Comparison of ENCODE assay signal across 15 cellular contexts in the genomic region with DNA sequence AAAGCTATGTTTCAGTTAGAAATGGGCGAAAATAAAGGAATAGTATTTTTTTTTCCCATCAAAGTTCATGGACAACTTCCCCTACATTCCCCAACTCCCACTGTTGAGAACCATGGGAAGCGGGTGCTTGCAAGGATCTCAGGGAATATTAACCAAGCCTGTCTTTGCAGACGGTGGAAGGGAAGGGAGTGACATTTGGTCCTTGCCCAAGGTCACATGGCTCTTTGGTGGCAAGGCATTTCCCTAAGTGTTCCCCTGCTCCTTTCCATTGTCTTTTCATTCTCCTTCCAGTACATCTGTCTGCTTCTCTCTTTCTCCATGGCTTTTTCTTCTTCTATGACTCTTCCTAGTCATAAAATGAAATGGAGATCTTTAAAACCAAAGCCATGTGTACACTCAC. TPM values are rescaled to one million over a fixed set of nuclear protein-coding genes. Genes with fewer than 3 reads are reported as not detected.
DNase-seq lines count a peak whose midpoint lies in the region; ATAC-seq, FAIRE-seq and TF ChIP-seq lines count a peak whose summit lies in the region.
"Had no signal": no experiment of that assay in that cellular context is flagged by ENCODE, and none has a peak within 500 bp of the region (broad histone marks: within the 10 kb centered on the region; RNA-seq: fewer than 3 reads in every experiment).

No MANE protein-coding gene starts in this region.

- H3K4me3 Mint-ChIP-seq in MCF 10A (ENCODE audit: unreplicated experiment), result peak overlapping the region; percentile 7

- intact Hi-C loops in MCF 10A (cut with micrococcal nuclease), result no loop called here
- intact Hi-C loops in mammary epithelial cell (cut with micrococcal nuclease), result loop anchor here (5.0 kb wide), 1 partner anchor 146 kb away; no protein-coding TSS in a partner anchor
- intact Hi-C loops in right lobe of liver (cut with DNase I), result no loop called here

- CTCF ChIA-PET in MCF 10A (lab: Yijun Ruan, JAX) (interaction anchor here (1.3 to 6.8 kb wide), 3 partner anchors 14 to 782 kb away, joined by 3 to 242 read pairs (median 101); no protein-coding TSS in a partner anchor), mammary epithelial cell (lab: Charles Lee; ENCODE audit: low non-redundant PET) (no interaction called here)

- TF ChIP-seq POLR2A in right lobe of liver (IDR thresholded peaks at IDR 0.05), result no peak
- TF ChIP-seq POLR2A in GM12891 (IDR thresholded peaks at IDR 0.05; ENCODE audit: low read depth, low read length), result no peak

- H3K4me2 ChIP-seq in mammary epithelial cell (ENCODE audit: insufficient read depth, low read depth, low read length), result no peak overlapping the region
- H3K4me2 ChIP-seq: KMS-11 had no signal

- H3K4me1 Mint-ChIP-seq in MCF 10A (ENCODE audit: insufficient read depth, unreplicated experiment), result peaks cover 12% of the 10 kb centered on the region

- no peaks in the 10 kb centered on the region for H3K9me3 Mint-ChIP-seq in MCF 10A (ENCODE audit: unreplicated experiment)

- H3K9me3 ChIP-seq in mammary epithelial cell (replicated peaks; ENCODE audit: insufficient read depth, low read length), result no peaks in the 10 kb centered on the region
- H3K9me3 ChIP-seq in right lobe of liver, result no peaks in the 10 kb centered on the region

- H3K27me3 ChIP-seq in mammary epithelial cell (ENCODE audit: insufficient read depth, low read length), result no peaks in the 10 kb centered on the region
- no peaks in the 10 kb centered on the region for H3K27me3 ChIP-seq in right lobe of liver

- ATAC-seq in right lobe of liver, result peak in 1 of 4 donors; percentile 6
- no peak for ATAC-seq in HG02588 (IDR thresholded peaks at IDR 0.05; ENCODE audit: unreplicated experiment)
- ATAC-seq: GM12878, SK-N-SH treated with all-trans-retinoic acid at 6 μM for 48 hours had no signal

- no peak for TF ChIP-seq CTCF in MCF 10A (IDR thresholded peaks at IDR 0.05; ENCODE audit: unreplicated experiment)
- TF ChIP-seq CTCF in mammary epithelial cell (conservative IDR thresholded peaks at IDR 0.05 in 1 of 2, IDR thresholded peaks at IDR 0.05 in 1 of 2; ENCODE audit: extremely low read depth in 1 of 2, insufficient read depth in 1 of 2, low read depth in 1 of 2, low read length in 2 of 2), result no peak
- no peak for TF ChIP-seq CTCF in VCaP (conservative IDR thresholded peaks at IDR 0.05)
- no peak for TF ChIP-seq CTCF in right lobe of liver (IDR thresholded peaks at IDR 0.05)

- no peak overlapping the region for H2AFZ ChIP-seq in mammary epithelial cell (ENCODE audit: low read depth, low read length)

- H3K4me3 ChIP-seq in mammary epithelial cell (replicated peaks in 1 of 3; ENCODE audit: insufficient read depth in 1 of 3, low read depth in 2 of 3, low read length in 3 of 3), result no peak overlapping the region
- H3K4me3 ChIP-seq in right lobe of liver, result no peak overlapping the region
- H3K4me3 ChIP-seq: GM12878 had no signal

- POLR2A ChIA-PET in MCF 10A (lab: Yijun Ruan, JAX), result interaction anchor here (0.6 to 1.5 kb wide), 2 partner anchors 151 to 231 kb away, joined by 3 to 5 read pairs; no protein-coding TSS in a partner anchor

- dilution Hi-C loops in mammary epithelial cell (cut with HindIII; ENCODE audit: low sequenced_read_pairs), result loop anchor here (10.0 to 25.0 kb wide), 2 partner anchors 221 to 553 kb away; no protein-coding TSS in a partner anchor

- no peak overlapping the region for H3K9ac ChIP-seq in mammary epithelial cell (ENCODE audit: insufficient read depth, low read length)
- H3K9ac ChIP-seq: KMS-11 had no signal

- BruUV-seq in MCF 10A (replicated peaks; lab: Mats Ljungman, UMichigan) (no TSS peak), mammary epithelial cell (replicated peaks; lab: Mats Ljungman, UMichigan) (no TSS peak)

- DNase-seq in MCF 10A (ENCODE audit: unreplicated experiment), result no peak
- no peak for DNase-seq in mammary epithelial cell
- DNase-seq in right lobe of liver, result no peak
- no peak for DNase-seq in kidney glomerular epithelial cell (lab: John Stamatoyannopoulos, UW)
- no peak for DNase-seq in GM12891 (ENCODE audit: insufficient read length, low spot score)
- no peak for DNase-seq in DMS53 (lab: John Stamatoyannopoulos, UW)
- DNase-seq: 8988T, NCI-H187 treated with DMSO at 0.1 percent for 48 hours, NCI-H524 treated with DMSO at 0.1 percent for 48 hours had no signal

- no peaks in the 10 kb centered on the region for H3K79me2 ChIP-seq in mammary epithelial cell (ENCODE audit: insufficient read depth, low read length)

- H3K27me3 Mint-ChIP-seq in MCF 10A (ENCODE audit: insufficient read depth, unreplicated experiment), result no peaks in the 10 kb centered on the region

- H3K4me1 ChIP-seq in mammary epithelial cell (ENCODE audit: insufficient read depth, low read length) (no peaks in the 10 kb centered on the region), right lobe of liver (peaks cover 0 to 38% (median 19%) of the 10 kb centered on the region in 4 donors)

- H3K36me3 ChIP-seq in mammary epithelial cell (ENCODE audit: insufficient read depth, low read length), result no peaks in the 10 kb centered on the region
- H3K36me3 ChIP-seq in right lobe of liver, result no peaks in the 10 kb centered on the region

- H3K27ac ChIP-seq in mammary epithelial cell (ENCODE audit: insufficient read depth, low read depth, low read length) (no peak overlapping the region), VCaP (peak overlapping the region; percentile 90), right lobe of liver (peak overlapping the region; percentile 83 to 99 (median 95))
- H3K27ac ChIP-seq: KMS-11 had no signal

- H3K27ac Mint-ChIP-seq in MCF 10A (ENCODE audit: low read depth, unreplicated experiment), result peak overlapping the region; percentile 33

- in situ Hi-C loops in mammary epithelial cell (cut with MboI; ENCODE audit: low sequenced_read_pairs in 2 of 2), result loop anchor here in 1 of 2 donors (10.0 to 25.0 kb wide), 2 partner anchors 143 to 546 kb away; no protein-coding TSS in a partner anchor

- peaks cover 6% of the 10 kb centered on the region for H3K36me3 Mint-ChIP-seq in MCF 10A (ENCODE audit: insufficient read depth, unreplicated experiment)

- no peaks in the 10 kb centered on the region for H4K20me1 ChIP-seq in mammary epithelial cell (ENCODE audit: insufficient read depth, low read length)

- WGBS in mammary epithelial cell (ENCODE audit: low coverage, missing lambda C conversion rate), result 86% methylated on average over 3 of the region's 3 CpGs
- WGBS in right lobe of liver (ENCODE audit: insufficient coverage, low coverage, low lambda C conversion rate, missing lambda C conversion rate), result 64% methylated on average over 3 of the region's 3 CpGs

- FAIRE-seq in GM12891 (lab: Jason Lieb, UNC), result no peak
- FAIRE-seq: GM12878 had no signal

TF ChIP-seq in GM12891, 5 proteins besides CTCF, POLR2A, EP300 and RAD21:
- TF ChIP-seq SPI1 (IDR thresholded peaks at IDR 0.05; ENCODE audit: low read depth, low read length) (no peak), PAX5 (IDR thresholded peaks at IDR 0.05; ENCODE audit: insufficient read depth, low read length, severe bottlenecking) (no peak), TAF1 (IDR thresholded peaks at IDR 0.05; ENCODE audit: low read depth, low read length) (no peak), POU2F2 (IDR thresholded peaks at IDR 0.05; ENCODE audit: low read depth, low read length) (no peak), POLR2AphosphoS5 (IDR thresholded peaks at IDR 0.05; ENCODE audit: low read depth, low read length) (no peak)
TF ChIP-seq in GM12891: peak in this region for 0.

RNA-seq across cellular contexts. Expression of a gene that starts 19.0 kb away (rescaled TPM):
- total RNA-seq in MCF 10A (2022), result not detected in 2 replicates
- total RNA-seq in mammary epithelial cell, result not detected
- polyA plus RNA-seq in mammary epithelial cell, result not detected
- polyA minus RNA-seq in mammary epithelial cell, result not detected
- not detected for total RNA-seq in right lobe of liver
- polyA plus RNA-seq in GM12891 (2012; ENCODE audit: low read depth, missing spikeins), result not detected
- total RNA-seq: G401, GM12878 had no signal
